8 cellular contexts compared by ENCODE assay signal in the genomic region with DNA sequence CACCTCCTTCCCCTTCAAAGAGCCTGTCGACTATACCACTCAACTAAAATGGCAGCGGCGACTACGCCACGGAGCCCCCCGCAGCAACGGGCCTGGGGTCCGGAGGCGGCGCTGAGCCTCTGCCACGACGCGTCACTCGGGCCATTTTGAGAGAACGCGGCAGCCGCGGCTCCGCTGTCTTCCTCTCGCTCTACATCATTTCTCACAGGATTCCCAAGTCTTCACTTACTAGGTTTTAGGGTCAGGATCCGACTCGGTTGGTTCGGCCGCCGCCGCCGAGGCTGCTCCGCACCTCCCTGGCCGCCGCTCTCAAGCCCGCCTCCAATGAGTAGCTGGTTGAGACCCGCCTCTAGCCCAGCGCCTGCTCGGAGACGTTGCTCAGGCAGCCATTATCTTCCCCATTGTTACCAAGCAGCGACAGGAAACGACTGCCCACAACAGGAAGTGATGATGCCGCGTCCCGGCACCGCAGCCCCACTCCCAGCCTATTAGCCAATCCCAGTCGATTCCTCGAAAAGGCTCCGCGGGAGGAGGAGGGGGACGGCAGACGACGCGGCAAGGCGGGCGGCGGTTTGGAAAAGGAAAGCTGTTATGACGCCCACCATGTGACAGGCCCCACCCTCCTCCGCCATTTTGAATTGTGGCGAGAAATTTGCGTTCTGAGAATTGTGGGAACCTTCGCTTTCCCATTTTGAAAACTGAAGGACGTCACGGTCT. TPM values are rescaled to one million over a fixed set of nuclear protein-coding genes. Genes with fewer than 3 reads are reported as not detected.
DNase-seq lines count a peak whose midpoint lies in the region; ATAC-seq and TF ChIP-seq lines count a peak whose summit lies in the region.

A gene with protein sequence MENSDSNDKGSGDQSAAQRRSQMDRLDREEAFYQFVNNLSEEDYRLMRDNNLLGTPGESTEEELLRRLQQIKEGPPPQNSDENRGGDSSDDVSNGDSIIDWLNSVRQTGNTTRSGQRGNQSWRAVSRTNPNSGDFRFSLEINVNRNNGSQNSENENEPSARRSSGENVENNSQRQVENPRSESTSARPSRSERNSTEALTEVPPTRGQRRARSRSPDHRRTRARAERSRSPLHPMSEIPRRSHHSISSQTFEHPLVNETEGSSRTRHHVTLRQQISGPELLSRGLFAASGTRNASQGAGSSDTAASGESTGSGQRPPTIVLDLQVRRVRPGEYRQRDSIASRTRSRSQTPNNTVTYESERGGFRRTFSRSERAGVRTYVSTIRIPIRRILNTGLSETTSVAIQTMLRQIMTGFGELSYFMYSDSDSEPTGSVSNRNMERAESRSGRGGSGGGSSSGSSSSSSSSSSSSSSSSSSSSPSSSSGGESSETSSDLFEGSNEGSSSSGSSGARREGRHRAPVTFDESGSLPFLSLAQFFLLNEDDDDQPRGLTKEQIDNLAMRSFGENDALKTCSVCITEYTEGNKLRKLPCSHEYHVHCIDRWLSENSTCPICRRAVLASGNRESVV (minus strand): TSS at position 432 of the 717 bp plus-strand sequence. CDS start 18,647 bp downstream, outside the sequence.

- H3K4me3 ChIP-seq in CD8-positive, alpha-beta T cell (ENCODE audit: low read depth, low read length): peak within 1 kb of the TSS; percentile 67
- H3K4me3 ChIP-seq in lower lobe of right lung: peak within 1 kb of the TSS; percentile 70

- peak; percentile 81 to 96 (median 87) for DNase-seq in CD8-positive, alpha-beta T cell
- DNase-seq in HS-27A (ENCODE audit: low read depth): peak; percentile 83
- DNase-seq in NK-92 (lab: John Stamatoyannopoulos, UW; ENCODE audit: unreplicated experiment): peak; percentile 36
- peak; percentile 76 to 87 for DNase-seq in activated CD8-positive, alpha-beta memory T cell treated with anti-CD3 and anti-CD28 coated beads for 1 hour (ENCODE audit: extremely low read depth in 1 of 2, low read depth in 1 of 2)
- peak; percentile 87 for DNase-seq in effector CD4-positive, alpha-beta T cell
- peak; percentile 95 for DNase-seq in lower lobe of right lung
- peak; percentile 76 to 89 (median 86) for DNase-seq in stimulated activated CD4-positive, alpha-beta T cell treated with anti-CD3 and anti-CD28 coated beads, TNF-alpha, amount 100 ng/mL, for 24 hours (ENCODE audit: low read depth in 3 of 3)

- POLR2A ChIA-PET in CD8-positive, alpha-beta T cell (lab: Charles Lee): interaction anchor here (0.8 to 1.6 kb wide), 7 partner anchors 10 to 671 kb away, joined by 3 to 10 read pairs (median 5); a partner anchor contains a TSS

- H3K27me3 ChIP-seq in CD8-positive, alpha-beta T cell (ENCODE audit: insufficient read depth, low read length): no peaks in the 10 kb centered on the region
- H3K27me3 ChIP-seq in lower lobe of right lung (ENCODE audit: low read depth): no peaks in the 10 kb centered on the region

- ATAC-seq in CD8-positive, alpha-beta T cell: peak; percentile 83
- ATAC-seq in GM19467 (IDR thresholded peaks at IDR 0.05; ENCODE audit: unreplicated experiment): peak; percentile 94
- peak; percentile 99 to 100 for ATAC-seq in lower lobe of right lung

- H3K9me3 Mint-ChIP-seq in CD8-positive, alpha-beta T cell: no peaks in the 10 kb centered on the region

- TF ChIP-seq CTCF in CD8-positive, alpha-beta T cell (IDR thresholded peaks at IDR 0.05): no peak
- no peak for TF ChIP-seq CTCF in lower lobe of right lung (IDR thresholded peaks at IDR 0.05)

- H3K4me3 Mint-ChIP-seq in CD8-positive, alpha-beta T cell: peak within 1 kb of the TSS; percentile 99

- peak within 1 kb of the TSS; percentile 100 for H3K27ac ChIP-seq in CD8-positive, alpha-beta T cell (ENCODE audit: low read depth, low read length)
- peak within 1 kb of the TSS; percentile 100 for H3K27ac ChIP-seq in lower lobe of right lung

- H3K4me1 Mint-ChIP-seq in CD8-positive, alpha-beta T cell (ENCODE audit: low read depth): peaks cover 24% of the 10 kb centered on the region

- intact Hi-C loops in CD8-positive, alpha-beta T cell (cut with DNase I, micrococcal nuclease): loop anchor here (1.0 to 10.0 kb wide), 11 partner anchors 322 to 1560 kb away; a partner anchor contains a TSS
- intact Hi-C loops in lower lobe of right lung (cut with DNase I): no loop called here

- H3K27me3 Mint-ChIP-seq in CD8-positive, alpha-beta T cell (ENCODE audit: low read depth): no peaks in the 10 kb centered on the region

- CTCF ChIA-PET in CD8-positive, alpha-beta T cell (lab: Charles Lee): no interaction called here

- H3K27ac Mint-ChIP-seq in CD8-positive, alpha-beta T cell: peak within 1 kb of the TSS; percentile 100

- no peaks in the 10 kb centered on the region for H3K36me3 ChIP-seq in CD8-positive, alpha-beta T cell (ENCODE audit: insufficient read depth, low read length)
- H3K36me3 ChIP-seq in lower lobe of right lung: peaks cover 6% of the 10 kb centered on the region

- H3K4me1 ChIP-seq in CD8-positive, alpha-beta T cell (ENCODE audit: insufficient read depth, low read length): peaks cover 16% of the 10 kb centered on the region
- H3K4me1 ChIP-seq in lower lobe of right lung: peaks cover 4% of the 10 kb centered on the region

- no peaks in the 10 kb centered on the region for H3K9me3 ChIP-seq in CD8-positive, alpha-beta T cell (ENCODE audit: low read length)
- no peaks in the 10 kb centered on the region for H3K9me3 ChIP-seq in lower lobe of right lung

- peaks cover 20% of the 10 kb centered on the region for H3K36me3 Mint-ChIP-seq in CD8-positive, alpha-beta T cell

RNA-seq across cellular contexts. Expression of the gene that starts here (rescaled TPM):
- 10 to 100 TPM; 71.0 to 76.2 TPM for total RNA-seq in CD8-positive, alpha-beta T cell
- total RNA-seq in lower lobe of right lung: 31.7 TPM

Comparison
In these comparisons a context has a peak if more than half of its experiments do, and no peak if none do; other contexts are left out.
1. Peak in every context shown above with its lines: DNase-seq, ATAC-seq, H3K4me3 ChIP-seq and H3K27ac ChIP-seq.
2. DNase-seq: peak in every context shown above with its lines; median percentile 95 in lower lobe of right lung; 87 in CD8-positive, alpha-beta T cell; 87 in effector CD4-positive, alpha-beta T cell; 86 in stimulated activated CD4-positive, alpha-beta T cell treated with anti-CD3 and anti-CD28 coated beads, TNF-alpha, amount 100 ng/mL, for 24 hours; 83 in HS-27A; 82 in activated CD8-positive, alpha-beta memory T cell treated with anti-CD3 and anti-CD28 coated beads for 1 hour; 36 in NK-92.